Comparison of ENCODE assay signal across 17 cellular contexts in genomic region chr10:61063035-61063434, GRCh38.
DNase-seq lines count a peak whose midpoint lies in the region; ATAC-seq and TF ChIP-seq lines count a peak whose summit lies in the region.
"Had no signal": no experiment of that assay in that cellular context is flagged by ENCODE, and none has a peak within 500 bp of the region (broad histone marks: within the 10 kb centered on the region; RNA-seq: fewer than 3 reads in every experiment).

No MANE protein-coding gene starts in this region.

- no peak overlapping the region for H2BK12ac ChIP-seq in neuronal stem cell (ENCODE audit: low read length)

- H3K27ac ChIP-seq in PC-3 (ENCODE audit: low read length) (no peak overlapping the region), neuronal stem cell (replicated peaks; ENCODE audit: low read length) (no peak overlapping the region), gastroesophageal sphincter (no peak overlapping the region)
- H3K27ac ChIP-seq: KMS-11 had no signal

- no peaks in the 10 kb centered on the region for H3K79me1 ChIP-seq in neuronal stem cell (ENCODE audit: low read depth, low read length)

- ATAC-seq in PC-3 (peak; percentile 63), gastroesophageal sphincter (no peak)
- ATAC-seq: activated T-cell treated with anti-CD3 and anti-CD28 coated beads, Interleukin-2, amount 50 U/mL, for 72 hours; left colon had no signal

- intact Hi-C loops in Caco-2 (cut with micrococcal nuclease; ENCODE audit: unreplicated experiment): loop anchor here (5.0 to 10.0 kb wide), 2 partner anchors 784 to 872 kb away; no protein-coding TSS in a partner anchor
- intact Hi-C loops in PC-3 (cut with micrococcal nuclease): no loop called here

- peaks cover 11% of the 10 kb centered on the region for H3K4me1 Mint-ChIP-seq in Caco-2 (ENCODE audit: low read depth, unreplicated experiment)
- H3K4me1 Mint-ChIP-seq: activated naive CD8-positive, alpha-beta T cell treated with anti-CD3 and anti-CD28 coated beads, Interleukin-2, amount 10 ng/mL, durations not matched to agents 7 days and 5 days had no signal

- no peak overlapping the region for H2AK5ac ChIP-seq in neuronal stem cell (ENCODE audit: low read depth, low read length)

- no peaks in the 10 kb centered on the region for H3K9me2 ChIP-seq in PC-3 (replicated peaks; ENCODE audit: low read length)
- H3K9me2 ChIP-seq: SK-N-SH had no signal

- POLR2A ChIA-PET in Caco-2 (lab: Charles Lee): interaction anchor here (0.6 kb wide), 1 partner anchor 284 kb away, joined by 3 read pairs; the partner anchor contains the start of gene CDK1
- POLR2A ChIA-PET in PC-3 (lab: Charles Lee; ENCODE audit: unreplicated experiment): interaction anchor here (0.6 kb wide), 1 partner anchor 9 kb away, joined by 4 read pairs; no protein-coding TSS in a partner anchor

- TF ChIP-seq CTCF in Caco-2 (IDR thresholded peaks at IDR 0.05; ENCODE audit: insufficient read depth in 1 of 2, low read depth in 1 of 2, low read length in 1 of 2, severe bottlenecking in 1 of 2, unreplicated experiment in 1 of 2) (no peak), PC-3 (conservative IDR thresholded peaks at IDR 0.05; ENCODE audit: low read depth, low read length) (no peak), fibroblast of mammary gland (conservative IDR thresholded peaks at IDR 0.05; ENCODE audit: control insufficient read depth, insufficient read depth, low read depth, low read length) (no peak), gastroesophageal sphincter (IDR thresholded peaks at IDR 0.05) (no peak)

- H2AFZ ChIP-seq in PC-3 (ENCODE audit: low read length) (no peak overlapping the region), neuronal stem cell (ENCODE audit: low read length) (peak overlapping the region; percentile 25)

- H3K9me3 Mint-ChIP-seq in Caco-2 (ENCODE audit: unreplicated experiment): no peaks in the 10 kb centered on the region
- H3K9me3 Mint-ChIP-seq: activated naive CD8-positive, alpha-beta T cell treated with anti-CD3 and anti-CD28 coated beads, Interleukin-2, amount 10 ng/mL, durations not matched to agents 7 days and 5 days; activated T-cell treated with anti-CD3 and anti-CD28 coated beads, Interleukin-2, amount 50 U/mL, for 72 hours had no signal

- H3K4me3 Mint-ChIP-seq in Caco-2 (ENCODE audit: unreplicated experiment): no peak overlapping the region
- H3K4me3 Mint-ChIP-seq: activated naive CD8-positive, alpha-beta T cell treated with anti-CD3 and anti-CD28 coated beads, Interleukin-2, amount 10 ng/mL, durations not matched to agents 7 days and 5 days; activated T-cell treated with anti-CD3 and anti-CD28 coated beads, Interleukin-2, amount 50 U/mL, for 72 hours had no signal

- DNase-seq in Caco-2: peak; percentile 53 to 63
- DNase-seq in PC-3: peak; percentile 37
- peak; percentile 61 for DNase-seq in fibroblast of mammary gland (ENCODE audit: low read depth)
- no peak for DNase-seq in neuronal stem cell (ENCODE audit: low spot score)
- no peak for DNase-seq in kidney tubule cell (ENCODE audit: low spot score)
- DNase-seq in NCI-H2196 treated with DMSO at 0.1 percent for 48 hours (lab: John Stamatoyannopoulos, UW; ENCODE audit: unreplicated experiment): no peak
- DNase-seq in DMS114 treated with DMSO at 0.1 percent for 48 hours (lab: John Stamatoyannopoulos, UW; ENCODE audit: unreplicated experiment): no peak
- DNase-seq: activated CD4-positive, alpha-beta T cell treated with anti-CD3 and anti-CD28 coated beads, Interleukin-2, amount 50 U/mL, for 48 hours; activated naive CD8-positive, alpha-beta T cell treated with anti-CD3 and anti-CD28 coated beads, Interleukin-2, amount 10 ng/mL, durations not matched to agents 7 days and 5 days; activated T-cell treated with anti-CD3 and anti-CD28 coated beads, Interleukin-2, amount 50 U/mL, for 72 hours; DMS153; left colon; NCI-H1417 treated with DMSO at 0.1 percent for 48 hours; NCI-H226; SK-N-SH had no signal

- H3K27me3 Mint-ChIP-seq in Caco-2 (ENCODE audit: insufficient read depth, unreplicated experiment): peaks cover 14% of the 10 kb centered on the region
- H3K27me3 Mint-ChIP-seq: activated naive CD8-positive, alpha-beta T cell treated with anti-CD3 and anti-CD28 coated beads, Interleukin-2, amount 10 ng/mL, durations not matched to agents 7 days and 5 days had no signal

- H3K36me3 ChIP-seq in Caco-2 (ENCODE audit: control insufficient read depth, insufficient read depth, low read length) (no peaks in the 10 kb centered on the region), PC-3 (ENCODE audit: low read depth, low read length) (no peaks in the 10 kb centered on the region), neuronal stem cell (replicated peaks in 1 of 2; ENCODE audit: control insufficient read depth in 2 of 2, insufficient read depth in 2 of 2, low read length in 2 of 2) (no peaks in the 10 kb centered on the region), gastroesophageal sphincter (no peaks in the 10 kb centered on the region)

- WGBS in neuronal stem cell (ENCODE audit: extremely low coverage in 2 of 2, insufficient read length in 2 of 2, insufficient replicate concordance in 1 of 2), 2 donors: no CpG with 5 or more reads among the region's 3 CpGs
- 59 to 61% methylated on average over 2 to 3 of the region's 3 CpGs for WGBS in gastroesophageal sphincter (ENCODE audit: low coverage in 1 of 2), 2 donors

- no peak for TF ChIP-seq EP300 in gastroesophageal sphincter (IDR thresholded peaks at IDR 0.05)

- CTCF ChIA-PET in Caco-2 (lab: Charles Lee) (interaction anchor here (0.7 to 1.0 kb wide), 2 partner anchors 38 to 78 kb away, joined by 3 to 4 read pairs; no protein-coding TSS in a partner anchor), PC-3 (lab: Charles Lee) (no interaction called here)

- H3K14ac ChIP-seq in neuronal stem cell (ENCODE audit: low read length): no peak overlapping the region

- no peaks in the 10 kb centered on the region for H4K20me1 ChIP-seq in PC-3 (ENCODE audit: low read length)

- H2BK120ac ChIP-seq in neuronal stem cell (ENCODE audit: low read depth, low read length): no peak overlapping the region

- H3K4ac ChIP-seq in neuronal stem cell (ENCODE audit: low read length): no peak overlapping the region

- no peak overlapping the region for H4K91ac ChIP-seq in neuronal stem cell (ENCODE audit: low read depth, low read length, poor library complexity)

- BruUV-seq in Caco-2 (replicated peaks; lab: Mats Ljungman, UMichigan): no TSS peak
- BruUV-seq in PC-3 (replicated peaks; lab: Mats Ljungman, UMichigan): no TSS peak

- no peaks in the 10 kb centered on the region for H3K79me2 ChIP-seq in PC-3 (ENCODE audit: low read length)

- H3K4me1 ChIP-seq in Caco-2 (peaks cover 47% of the 10 kb centered on the region), PC-3 (ENCODE audit: insufficient read depth, low read length) (no peaks in the 10 kb centered on the region), neuronal stem cell (ENCODE audit: control insufficient read depth in 2 of 2, insufficient read depth in 1 of 2, low read depth in 1 of 2, low read length in 2 of 2) (peaks cover 9% of the 10 kb centered on the region in 2 donors), gastroesophageal sphincter (peaks cover 0 to 9% (median 3%) of the 10 kb centered on the region in 3 donors)

- no peaks in the 10 kb centered on the region for H3F3A ChIP-seq in PC-3 (ENCODE audit: low read length, unreplicated experiment)

- no peak overlapping the region for H2BK5ac ChIP-seq in neuronal stem cell (ENCODE audit: low read length)

- TF ChIP-seq POLR2A in gastroesophageal sphincter (IDR thresholded peaks at IDR 0.05): no peak

- no peak overlapping the region for H3K18ac ChIP-seq in neuronal stem cell (ENCODE audit: low read length)

- H3K27ac Mint-ChIP-seq in Caco-2 (ENCODE audit: unreplicated experiment): no peak overlapping the region
- H3K27ac Mint-ChIP-seq: activated naive CD8-positive, alpha-beta T cell treated with anti-CD3 and anti-CD28 coated beads, Interleukin-2, amount 10 ng/mL, durations not matched to agents 7 days and 5 days; activated T-cell treated with anti-CD3 and anti-CD28 coated beads, Interleukin-2, amount 50 U/mL, for 72 hours had no signal

- no peaks in the 10 kb centered on the region for H3K36me3 Mint-ChIP-seq in Caco-2 (ENCODE audit: insufficient read depth, unreplicated experiment)
- H3K36me3 Mint-ChIP-seq: activated naive CD8-positive, alpha-beta T cell treated with anti-CD3 and anti-CD28 coated beads, Interleukin-2, amount 10 ng/mL, durations not matched to agents 7 days and 5 days had no signal

- H3K9ac ChIP-seq in PC-3 (ENCODE audit: low read length) (no peak overlapping the region), neuronal stem cell (ENCODE audit: low read depth, low read length, poor library complexity) (no peak overlapping the region)
- H3K9ac ChIP-seq: KMS-11, SK-N-SH had no signal

- no peak overlapping the region for H3K4me3 ChIP-seq in Caco-2 (ENCODE audit: low read depth, low read length)
- no peak overlapping the region for H3K4me3 ChIP-seq in PC-3 (ENCODE audit: low read length)
- no peak overlapping the region for H3K4me3 ChIP-seq in fibroblast of mammary gland (ENCODE audit: control insufficient read depth, low read depth, low read length)
- H3K4me3 ChIP-seq in neuronal stem cell (ENCODE audit: low read length in 2 of 2): no peak overlapping the region
- H3K4me3 ChIP-seq in gastroesophageal sphincter: no peak overlapping the region

- H3K27me3 ChIP-seq in Caco-2 (replicated peaks; ENCODE audit: control insufficient read depth, insufficient read depth, low read length) (no peaks in the 10 kb centered on the region), PC-3 (ENCODE audit: low read length) (peaks cover 33% of the 10 kb centered on the region), neuronal stem cell (ENCODE audit: control insufficient read depth in 3 of 3, insufficient read depth in 3 of 3, low read depth in 1 of 3, low read length in 3 of 3) (no peaks in the 10 kb centered on the region), gastroesophageal sphincter (no peaks in the 10 kb centered on the region)

- H3K4me2 ChIP-seq in PC-3 (ENCODE audit: low read length) (no peak overlapping the region), neuronal stem cell (ENCODE audit: insufficient read depth, low read length, poor library complexity, severe bottlenecking) (no peak overlapping the region)
- H3K4me2 ChIP-seq: KMS-11, SK-N-SH had no signal

- no peak overlapping the region for H3K23ac ChIP-seq in neuronal stem cell (ENCODE audit: low read depth, low read length, poor library complexity)

- no peak overlapping the region for H2BK15ac ChIP-seq in neuronal stem cell (ENCODE audit: low read length)

- no peaks in the 10 kb centered on the region for H3K9me3 ChIP-seq in Caco-2
- H3K9me3 ChIP-seq in PC-3 (ENCODE audit: low read length): no peaks in the 10 kb centered on the region
- no peaks in the 10 kb centered on the region for H3K9me3 ChIP-seq in neuronal stem cell (replicated peaks in 1 of 2; ENCODE audit: control insufficient read depth in 2 of 2, insufficient read depth in 1 of 2, low read depth in 1 of 2, low read length in 2 of 2)
- no peaks in the 10 kb centered on the region for H3K9me3 ChIP-seq in gastroesophageal sphincter
- H3K9me3 ChIP-seq: SK-N-SH had no signal

- no peak overlapping the region for H4K8ac ChIP-seq in neuronal stem cell (ENCODE audit: low read depth, low read length)

Comparison
In these comparisons a context has a peak if more than half of its experiments do, and no peak if none do; other contexts are left out.
1. DNase-seq: peak in Caco-2 (2 of 2), PC-3 (single experiment) and fibroblast of mammary gland (single experiment); none in neuronal stem cell (single experiment), kidney tubule cell (single experiment), NCI-H2196 treated with DMSO at 0.1 percent for 48 hours (single experiment) and DMS114 treated with DMSO at 0.1 percent for 48 hours (single experiment).